1 cellular context compared by ENCODE assay signal in the genomic region with DNA sequence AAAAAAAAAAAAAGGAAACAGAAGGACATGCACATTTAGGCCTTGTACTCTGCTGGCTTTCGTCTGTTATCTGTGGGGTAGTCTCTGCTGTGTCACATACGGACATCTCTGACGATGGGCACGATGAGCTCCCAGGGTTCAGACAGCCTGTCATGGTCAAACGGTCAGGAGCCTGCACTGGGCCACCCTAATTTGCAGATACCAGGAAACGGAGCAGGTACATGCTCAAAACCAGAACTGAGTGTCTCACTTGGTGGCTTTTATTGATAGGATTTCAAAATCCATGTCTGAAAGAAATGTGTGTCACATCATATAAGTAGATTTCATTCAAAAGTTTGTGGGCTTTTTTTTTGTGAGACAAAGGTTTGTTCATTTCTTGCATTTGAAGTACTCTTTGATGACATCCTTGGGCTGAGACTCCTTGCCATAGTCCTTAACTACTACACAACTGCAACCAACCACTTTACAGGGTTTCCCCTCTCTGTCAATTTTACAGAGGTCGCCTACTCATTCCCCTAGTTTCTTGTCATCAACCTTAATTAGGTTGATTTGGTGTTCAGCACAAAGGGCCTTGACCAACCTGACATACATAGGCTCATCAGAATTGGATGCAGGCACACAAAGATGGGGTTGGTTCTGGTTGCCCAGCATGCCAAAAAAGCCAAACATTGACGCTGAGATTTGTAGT.
TF ChIP-seq lines count a peak whose summit lies in the region.

No MANE protein-coding gene starts in this region.

TF ChIP-seq in GM12878, 131 proteins besides CTCF, POLR2A, EP300 and RAD21:
- TF ChIP-seq ASH2L (IDR thresholded peaks at IDR 0.05; ENCODE audit: borderline replicate concordance, low read depth): no peak
- TF ChIP-seq POU2F2 (IDR thresholded peaks at IDR 0.05; ENCODE audit: borderline replicate concordance, low read depth, low read length): no peak
- TF ChIP-seq MXI1 (IDR thresholded peaks at IDR 0.05; ENCODE audit: low read depth, low read length): no peak
- TF ChIP-seq FOS (IDR thresholded peaks at IDR 0.05; ENCODE audit: borderline replicate concordance, extremely low read depth, insufficient read length): no peak
- peak; percentile 36 for TF ChIP-seq JUNB (IDR thresholded peaks at IDR 0.05)
- TF ChIP-seq ZBED1 (IDR thresholded peaks at IDR 0.05; ENCODE audit: borderline replicate concordance): no peak
- no peak for TF ChIP-seq SP1 (IDR thresholded peaks at IDR 0.05; ENCODE audit: low read depth, low read length)
- TF ChIP-seq, protein P1, sequence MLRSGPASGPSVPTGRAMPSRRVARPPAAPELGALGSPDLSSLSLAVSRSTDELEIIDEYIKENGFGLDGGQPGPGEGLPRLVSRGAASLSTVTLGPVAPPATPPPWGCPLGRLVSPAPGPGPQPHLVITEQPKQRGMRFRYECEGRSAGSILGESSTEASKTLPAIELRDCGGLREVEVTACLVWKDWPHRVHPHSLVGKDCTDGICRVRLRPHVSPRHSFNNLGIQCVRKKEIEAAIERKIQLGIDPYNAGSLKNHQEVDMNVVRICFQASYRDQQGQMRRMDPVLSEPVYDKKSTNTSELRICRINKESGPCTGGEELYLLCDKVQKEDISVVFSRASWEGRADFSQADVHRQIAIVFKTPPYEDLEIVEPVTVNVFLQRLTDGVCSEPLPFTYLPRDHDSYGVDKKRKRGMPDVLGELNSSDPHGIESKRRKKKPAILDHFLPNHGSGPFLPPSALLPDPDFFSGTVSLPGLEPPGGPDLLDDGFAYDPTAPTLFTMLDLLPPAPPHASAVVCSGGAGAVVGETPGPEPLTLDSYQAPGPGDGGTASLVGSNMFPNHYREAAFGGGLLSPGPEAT (IDR thresholded peaks at IDR 0.05; ENCODE audit: low read depth): no peak
- TF ChIP-seq ATF7 (IDR thresholded peaks at IDR 0.05; ENCODE audit: low read depth): peak; percentile 34; the same call in 1 of the 2 replicates
- TF ChIP-seq MTA2 (IDR thresholded peaks at IDR 0.05; ENCODE audit: low read depth): peak; percentile 95
- TF ChIP-seq NBN (IDR thresholded peaks at IDR 0.05): peak; percentile 54; the same call in 1 of the 2 replicates
- TF ChIP-seq RB1 (IDR thresholded peaks at IDR 0.05; ENCODE audit: borderline replicate concordance): no peak
- 0 out of 2 replicates have a peak, but pooled peaks have one; percentile 51 for TF ChIP-seq DPF2 (IDR thresholded peaks at IDR 0.05)
- TF ChIP-seq SMARCA5 (IDR thresholded peaks at IDR 0.05): no peak
- TF ChIP-seq BCL11A (IDR thresholded peaks at IDR 0.05; ENCODE audit: low read depth, low read length): peak; percentile 72; the same call in 1 of the 2 replicates
- TF ChIP-seq, protein P2, sequence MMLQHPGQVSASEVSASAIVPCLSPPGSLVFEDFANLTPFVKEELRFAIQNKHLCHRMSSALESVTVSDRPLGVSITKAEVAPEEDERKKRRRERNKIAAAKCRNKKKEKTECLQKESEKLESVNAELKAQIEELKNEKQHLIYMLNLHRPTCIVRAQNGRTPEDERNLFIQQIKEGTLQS (IDR thresholded peaks at IDR 0.05; ENCODE audit: borderline replicate concordance, extremely low read depth, low read depth, low read length): no peak
- TF ChIP-seq KDM1A (IDR thresholded peaks at IDR 0.05; ENCODE audit: borderline replicate concordance): no peak
